ENCODE assay signal across 29 cellular contexts in the genomic region with DNA sequence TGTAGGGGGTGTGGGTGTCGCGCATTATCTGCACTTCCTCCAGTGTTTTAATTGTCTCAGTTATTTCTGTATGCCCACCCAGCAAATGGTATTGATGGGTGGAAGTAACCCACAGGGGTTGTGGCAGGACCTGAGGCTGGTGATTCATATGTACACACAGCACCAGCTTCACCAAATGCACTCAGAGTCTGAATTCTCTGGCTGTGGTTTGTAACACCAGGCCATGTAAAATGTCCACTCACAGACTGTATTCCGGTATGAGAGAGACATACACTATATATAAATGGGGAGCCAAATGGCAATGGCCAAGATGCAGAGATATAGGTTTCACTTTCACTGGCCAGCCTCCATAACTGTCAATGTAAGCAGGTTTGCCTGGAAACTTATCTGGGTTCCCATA.
"Had no signal": no experiment of that assay in that cellular context is flagged by ENCODE, and none has a peak within 500 bp of the region (broad histone marks: within the 10 kb centered on the region; RNA-seq: fewer than 3 reads in every experiment).

No MANE protein-coding gene starts in this region.

- H3K4me3 Mint-ChIP-seq: T-cell had no signal

- H3K27ac Mint-ChIP-seq: T-cell had no signal

- H3K4me2 ChIP-seq: KMS-11 had no signal

- DNase-seq: Karpas-422, MM.1S, MV-4-11, NCI-H1092, NCI-H1105, NCI-H1417 treated with DMSO at 0.1 percent for 48 hours, NCI-H1436 treated with DMSO at 0.1 percent for 48 hours, NCI-H1694 treated with DMSO at 0.1 percent for 48 hours, NCI-H187 treated with DMSO at 0.1 percent for 48 hours, NCI-H2029, NCI-H2081, NCI-H2171 treated with DMSO at 0.1 percent for 48 hours, NCI-H2227 treated with DMSO at 0.1 percent for 48 hours, NCI-H446 treated with DMSO at 0.1 percent for 48 hours, NCI-H510A, NCI-H524, NCI-H526, NCI-H69, NCI-H748 treated with DMSO at 0.1 percent for 48 hours, NCI-H82, PC-3, Peyer's patch, Right ventricle myocardium superior, SHP77 treated with DMSO at 0.1 percent for 48 hours, SJCRH30, T-cell had no signal

- H3K27me3 ChIP-seq: Peyer's patch, SJCRH30 had no signal

- H3K36me3 Mint-ChIP-seq: T-cell had no signal

- H3K4me1 Mint-ChIP-seq: T-cell had no signal

- H3K27ac ChIP-seq: KMS-11, Peyer's patch, SJCRH30, SK-N-MC had no signal

- H3K9ac ChIP-seq: KMS-11 had no signal

- H3K4me1 ChIP-seq: Peyer's patch, SJCRH30 had no signal

- H3K4me3 ChIP-seq: Peyer's patch, SJCRH30, SK-N-MC had no signal

- H3K9me3 ChIP-seq: Peyer's patch had no signal

- H3K36me3 ChIP-seq: Peyer's patch, SJCRH30 had no signal

- ATAC-seq: PC-3, SK-N-SH treated with all-trans-retinoic acid at 6 μM for 48 hours, T-cell had no signal
